1 cellular context compared by ENCODE assay signal in genomic region chr2:74867841-74868658, GRCh38.
TF ChIP-seq lines count a peak whose summit lies in the region.

No MANE protein-coding gene starts in this region.

TF ChIP-seq in HCT116, 20 proteins besides CTCF, POLR2A, EP300 and RAD21 (continued from another document):
- TF ChIP-seq, protein P1, sequence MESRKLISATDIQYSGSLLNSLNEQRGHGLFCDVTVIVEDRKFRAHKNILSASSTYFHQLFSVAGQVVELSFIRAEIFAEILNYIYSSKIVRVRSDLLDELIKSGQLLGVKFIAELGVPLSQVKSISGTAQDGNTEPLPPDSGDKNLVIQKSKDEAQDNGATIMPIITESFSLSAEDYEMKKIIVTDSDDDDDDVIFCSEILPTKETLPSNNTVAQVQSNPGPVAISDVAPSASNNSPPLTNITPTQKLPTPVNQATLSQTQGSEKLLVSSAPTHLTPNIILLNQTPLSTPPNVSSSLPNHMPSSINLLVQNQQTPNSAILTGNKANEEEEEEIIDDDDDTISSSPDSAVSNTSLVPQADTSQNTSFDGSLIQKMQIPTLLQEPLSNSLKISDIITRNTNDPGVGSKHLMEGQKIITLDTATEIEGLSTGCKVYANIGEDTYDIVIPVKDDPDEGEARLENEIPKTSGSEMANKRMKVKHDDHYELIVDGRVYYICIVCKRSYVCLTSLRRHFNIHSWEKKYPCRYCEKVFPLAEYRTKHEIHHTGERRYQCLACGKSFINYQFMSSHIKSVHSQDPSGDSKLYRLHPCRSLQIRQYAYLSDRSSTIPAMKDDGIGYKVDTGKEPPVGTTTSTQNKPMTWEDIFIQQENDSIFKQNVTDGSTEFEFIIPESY (IDR thresholded peaks at IDR 0.05; ENCODE audit: extremely low read depth, insufficient replicate concordance, low read length): no peak
- TF ChIP-seq CEBPB (IDR thresholded peaks at IDR 0.05; ENCODE audit: low read depth) (no peak), EZH2phosphoT487 (IDR thresholded peaks at IDR 0.05; ENCODE audit: borderline replicate concordance) (no peak), MAX (IDR thresholded peaks at IDR 0.05) (no peak), JUND (IDR thresholded peaks at IDR 0.05) (no peak)
